Comparison of ENCODE assay signal across 10 cellular contexts in genomic region chr16:25109643-25110042, GRCh38. TPM values are rescaled to one million over a fixed set of nuclear protein-coding genes. Genes with fewer than 3 reads are reported as not detected.
DNase-seq lines count a peak whose midpoint lies in the region; ATAC-seq and TF ChIP-seq lines count a peak whose summit lies in the region.
"Had no signal": no experiment of that assay in that cellular context is flagged by ENCODE, and none has a peak within 500 bp of the region (broad histone marks: within the 10 kb centered on the region; RNA-seq: fewer than 3 reads in every experiment).

No MANE protein-coding gene starts in this region.

- in situ Hi-C loops in transverse colon (cut with MboI; ENCODE audit: low pct_ligation_motif_present in 1 of 4, low pct_unique_long_range_greater_than_20kb in 1 of 4, low sequenced_read_pairs in 3 of 4): loop anchor here in 1 of 4 donors (25.0 kb wide), 1 partner anchor 572 kb away; the partner anchor contains the start of gene RBBP6

- H3K9me3 ChIP-seq in heart right ventricle: no peaks in the 10 kb centered on the region
- H3K9me3 ChIP-seq in right atrium auricular region: no peaks in the 10 kb centered on the region
- H3K9me3 ChIP-seq in transverse colon: no peaks in the 10 kb centered on the region

- intact Hi-C loops in heart right ventricle (cut with DNase I): loop anchor here in 7 of 10 donors (2.0 to 10.0 kb wide), 6 partner anchors 42 to 572 kb away; partner anchors contain the start of gene RBBP6 (in 1 of the 7)
- intact Hi-C loops in cardiac septum (cut with DNase I): loop anchor here (2.0 to 5.0 kb wide), 2 partner anchors 43 to 148 kb away; partner anchors contain the start of gene ZKSCAN2
- intact Hi-C loops in transverse colon (cut with DNase I; ENCODE audit: low total_unique reads): no loop called here

- H3K27ac ChIP-seq in heart right ventricle (peak overlapping the region in 9 of 10 donors; percentile 31 to 94 (median 85)), right atrium auricular region (peak overlapping the region; percentile 83 to 85), transverse colon (peak overlapping the region; percentile 84 to 91 (median 91))
- H3K27ac ChIP-seq: cardiac muscle cell had no signal

- H3K4me3 ChIP-seq in heart right ventricle: peak overlapping the region in 4 of 10 donors; percentile 85 to 100 (median 88)
- peak overlapping the region; percentile 96 for H3K4me3 ChIP-seq in WI38 (ENCODE audit: low read depth, low read length)
- no peak overlapping the region for H3K4me3 ChIP-seq in right atrium auricular region
- no peak overlapping the region for H3K4me3 ChIP-seq in transverse colon
- H3K4me3 ChIP-seq: cardiac muscle cell had no signal

- TF ChIP-seq CTCF in heart right ventricle (IDR thresholded peaks at IDR 0.05): no peak
- no peak for TF ChIP-seq CTCF in WI38 (IDR thresholded peaks at IDR 0.05; ENCODE audit: low read depth, low read length)
- no peak for TF ChIP-seq CTCF in right atrium auricular region (IDR thresholded peaks at IDR 0.05)
- no peak for TF ChIP-seq CTCF in transverse colon (IDR thresholded peaks at IDR 0.05)

- H3K27me3 ChIP-seq in heart right ventricle: no peaks in the 10 kb centered on the region
- H3K27me3 ChIP-seq in right atrium auricular region: no peaks in the 10 kb centered on the region
- no peaks in the 10 kb centered on the region for H3K27me3 ChIP-seq in transverse colon
- H3K27me3 ChIP-seq: cardiac muscle cell had no signal

- DNase-seq in heart right ventricle (peak in 1 of 2 donors; percentile 72), cardiac septum (ENCODE audit: low spot score) (no peak), right atrium auricular region (ENCODE audit: low spot score) (peak; percentile 89), transverse colon (peak; percentile 81), NCI-H146 treated with DMSO at 0.1 percent for 48 hours (lab: John Stamatoyannopoulos, UW; ENCODE audit: unreplicated experiment) (no peak)
- no peak for DNase-seq in stimulated activated CD4-positive, alpha-beta T cell treated with anti-CD3 and anti-CD28 coated beads, Interleukin-4, amount 100 ng/mL, for 24 hours
- DNase-seq: GDM1 had no signal

- no peak for TF ChIP-seq POLR2A in transverse colon (IDR thresholded peaks at IDR 0.05)

- H3K4me1 ChIP-seq in heart right ventricle (peaks cover 4 to 63% (median 49%) of the 10 kb centered on the region in 9 donors), right atrium auricular region (peaks cover 0 to 40% of the 10 kb centered on the region in 2 donors), transverse colon (peaks cover 19 to 60% (median 40%) of the 10 kb centered on the region in 4 donors)

- H3K36me3 ChIP-seq in heart right ventricle (peaks cover 0 to 6% (median 0%) of the 10 kb centered on the region in 9 donors), right atrium auricular region (no peaks in the 10 kb centered on the region), transverse colon (no peaks in the 10 kb centered on the region)
- H3K36me3 ChIP-seq: cardiac muscle cell had no signal

- peak in 5 of 8 donors; percentile 0 to 18 (median 7) for ATAC-seq in heart right ventricle
- no peak for ATAC-seq in GM21367 (IDR thresholded peaks at IDR 0.05; ENCODE audit: unreplicated experiment)

- no peak for TF ChIP-seq EP300 in transverse colon (IDR thresholded peaks at IDR 0.05; ENCODE audit: low read depth)

- 19 to 27% methylated on average over 4 of the region's 4 CpGs for WGBS in heart right ventricle, 2 donors
- 0 to 40% methylated on average over 1 to 4 of the region's 4 CpGs for WGBS in transverse colon (ENCODE audit: low coverage in 1 of 2), 2 donors

RNA-seq across cellular contexts. Expression of gene LCMT1, which starts 1.9 kb away (rescaled TPM):
- 10 to 100 TPM; 38.4 to 49.1 (median 44.2) TPM for total RNA-seq in heart right ventricle
- polyA plus RNA-seq in heart right ventricle: 10 to 100 TPM; 36.2 to 46.6 TPM
- total RNA-seq in cardiac septum: 38.7 TPM
- 10 to 100 TPM; 52.3 to 52.5 TPM for total RNA-seq in right atrium auricular region
- 10 to 100 TPM; 23.5 to 53.7 (median 43.6) TPM for total RNA-seq in transverse colon

Comparison
In these comparisons a context has a peak if more than half of its experiments do, and no peak if none do; other contexts are left out.
1. DNase-seq: peak in right atrium auricular region (single experiment) and transverse colon (single experiment); none in cardiac septum (single experiment), stimulated activated CD4-positive, alpha-beta T cell treated with anti-CD3 and anti-CD28 coated beads, Interleukin-4, amount 100 ng/mL, for 24 hours (single experiment) and NCI-H146 treated with DMSO at 0.1 percent for 48 hours (single experiment).
2. Peak in every context shown above with its lines, with median percentiles within 50 percentile points of each other: H3K27ac ChIP-seq.